Comparison of ENCODE assay signal across 9 cellular contexts in genomic region chr3:30496496-30496966, GRCh38.
DNase-seq lines count a peak whose midpoint lies in the region; ATAC-seq and TF ChIP-seq lines count a peak whose summit lies in the region.
"Had no signal": no experiment of that assay in that cellular context is flagged by ENCODE, and none has a peak within 500 bp of the region (broad histone marks: within the 10 kb centered on the region; RNA-seq: fewer than 3 reads in every experiment).

No MANE protein-coding gene starts in this region.

- ATAC-seq in mucosa of descending colon, result peak; percentile 50
- peak in 1 of 2 donors; percentile 72 for ATAC-seq in upper lobe of left lung (ENCODE audit: low FRiP score in 2 of 2)
- ATAC-seq in GM18873 (IDR thresholded peaks at IDR 0.05; ENCODE audit: low FRiP score, unreplicated experiment), result no peak
- no peak for ATAC-seq in HG02973 (IDR thresholded peaks at IDR 0.05; ENCODE audit: unreplicated experiment)

- no peaks in the 10 kb centered on the region for H3K36me3 ChIP-seq in mucosa of descending colon (ENCODE audit: low read depth)
- H3K36me3 ChIP-seq in upper lobe of left lung, result no peaks in the 10 kb centered on the region

- peak overlapping the region; percentile 69 to 85 for H3K27ac ChIP-seq in coronary artery
- H3K27ac ChIP-seq in upper lobe of left lung, result peak overlapping the region in 3 of 4 donors; percentile 8 to 29 (median 9)

- no peak for TF ChIP-seq EP300 in upper lobe of left lung (IDR thresholded peaks at IDR 0.05)

- H3K4me1 ChIP-seq in mucosa of descending colon (ENCODE audit: low read depth) (no peaks in the 10 kb centered on the region), upper lobe of left lung (peaks cover 0 to 6% (median 4%) of the 10 kb centered on the region in 4 donors)

- H3K9me3 ChIP-seq in mucosa of descending colon (no peaks in the 10 kb centered on the region), upper lobe of left lung (no peaks in the 10 kb centered on the region)

- DNase-seq in NB4 (ENCODE audit: low read depth), result peak; percentile 14
- DNase-seq in coronary artery (ENCODE audit: low spot score), result peak; percentile 79
- peak in 1 of 3 donors; percentile 20 for DNase-seq in mucosa of descending colon
- DNase-seq in upper lobe of left lung, result no peak
- no peak for DNase-seq in activated CD4-positive, alpha-beta T cell treated with anti-CD3 and anti-CD28 coated beads for 1 hour
- DNase-seq: activated CD4-positive, alpha-beta T cell treated with anti-CD3 and anti-CD28 coated beads, Interleukin-2, amount 50 U/mL, for 1 hour; NCI-H2081 had no signal

- TF ChIP-seq CTCF in NB4 (IDR thresholded peaks at IDR 0.05; ENCODE audit: low read depth, low read length), result no peak
- no peak for TF ChIP-seq CTCF in coronary artery (IDR thresholded peaks at IDR 0.05)
- TF ChIP-seq CTCF in mucosa of descending colon (IDR thresholded peaks at IDR 0.05), result no peak
- no peak for TF ChIP-seq CTCF in upper lobe of left lung (IDR thresholded peaks at IDR 0.05)

- H3K4me3 ChIP-seq in NB4 (ENCODE audit: low read depth, low read length), result no peak overlapping the region
- peak overlapping the region; percentile 18 for H3K4me3 ChIP-seq in coronary artery
- no peak overlapping the region for H3K4me3 ChIP-seq in mucosa of descending colon
- H3K4me3 ChIP-seq in upper lobe of left lung, result no peak overlapping the region

- intact Hi-C loops in mucosa of descending colon (cut with DNase I, micrococcal nuclease), result no loop called here

- H3K27me3 ChIP-seq in upper lobe of left lung, result no peaks in the 10 kb centered on the region

- WGBS in upper lobe of left lung, 2 donors, result 74 to 77% methylated on average over 9 of the region's 9 CpGs

- TF ChIP-seq POLR2A in NB4 (IDR thresholded peaks at IDR 0.05; ENCODE audit: extremely low read depth, insufficient read length) (no peak), upper lobe of left lung (IDR thresholded peaks at IDR 0.05) (no peak)

Comparison
In these comparisons a context has a peak if more than half of its experiments do, and no peak if none do; other contexts are left out.
1. DNase-seq: peak in NB4 (single experiment) and coronary artery (single experiment); none in upper lobe of left lung (0 of 2) and activated CD4-positive, alpha-beta T cell treated with anti-CD3 and anti-CD28 coated beads for 1 hour (single experiment).